Comparison of ENCODE assay signal across 1 cellular context in the genomic region with DNA sequence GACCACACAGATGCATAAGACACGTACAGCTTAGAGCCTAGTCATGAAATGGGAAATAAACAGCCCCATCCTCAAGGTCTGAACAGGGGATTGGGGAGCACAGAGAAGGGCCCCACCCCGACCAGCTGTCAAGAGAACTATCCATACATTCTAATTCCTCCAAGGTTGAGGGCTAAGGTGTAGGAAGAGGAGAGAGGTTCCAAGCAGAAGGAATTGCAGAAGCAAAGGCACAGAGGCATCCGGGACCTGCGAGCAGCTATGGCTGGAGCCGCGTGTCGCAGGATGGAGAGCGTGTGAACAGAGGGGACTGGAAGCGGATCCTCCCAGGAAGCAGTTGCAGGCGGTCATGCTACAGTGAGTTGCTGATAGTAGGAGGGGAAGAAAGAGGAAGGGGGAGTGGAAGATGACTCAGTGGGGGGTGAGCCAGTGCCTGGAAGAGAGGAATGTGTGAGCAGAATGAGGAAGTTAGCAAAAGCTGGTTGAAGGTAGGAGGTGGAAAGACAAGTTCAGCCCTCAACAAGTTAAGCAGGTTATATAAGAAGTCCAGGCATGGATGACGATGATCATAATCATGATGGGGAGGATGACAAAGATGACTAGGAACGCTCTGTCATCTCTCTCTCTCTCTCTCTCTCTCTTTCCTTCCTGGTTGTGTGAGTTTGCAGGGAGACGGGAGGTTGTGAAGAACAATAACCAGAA.
A peak's percentile ranks its signal among the peaks of the same experiment; 100 is the strongest.
TF ChIP-seq lines count a peak whose summit lies in the region.

No MANE protein-coding gene starts in this region.

TF ChIP-seq in K562, 482 proteins besides CTCF, POLR2A, EP300 and RAD21 (continued from another document and continues in another):
- TF ChIP-seq FOXK2 (conservative IDR thresholded peaks at IDR 0.05 in 1 of 2, IDR thresholded peaks at IDR 0.05 in 1 of 2; ENCODE audit: low read depth in 2 of 2) (peak in 1 of 2 experiments; percentile 68; a peak in 3 of 4 replicates), C11orf30 (IDR thresholded peaks at IDR 0.05; ENCODE audit: low read depth) (peak; percentile 65), E2F5 (CRISPR knock-in tag; IDR thresholded peaks at IDR 0.05) (peak; percentile 90), YBX1 (IDR thresholded peaks at IDR 0.05) (no peak), GATAD2B (IDR thresholded peaks at IDR 0.05; ENCODE audit: borderline replicate concordance) (0 out of 2 replicates have a peak, but pooled peaks have one; percentile 32), ETV5 (CRISPR knock-in tag; IDR thresholded peaks at IDR 0.05; ENCODE audit: low read depth) (peak; percentile 95; the same call in 1 of the 2 replicates), TARDBP (IDR thresholded peaks at IDR 0.05) (no peak), HMGN3 (IDR thresholded peaks at IDR 0.05; ENCODE audit: borderline replicate concordance, extremely low read depth, insufficient read length, low read depth, low read length) (no peak), ZFP30 (CRISPR knock-in tag; IDR thresholded peaks at IDR 0.05; ENCODE audit: borderline replicate concordance) (no peak), ARHGAP35 (IDR thresholded peaks at IDR 0.05; ENCODE audit: partially characterized antibody) (no peak), SMAD4 (CRISPR knock-in tag; conservative IDR thresholded peaks at IDR 0.05) (peak; percentile 75; the same call in 1 of the 2 replicates), NCOA1 (IDR thresholded peaks at IDR 0.05; ENCODE audit: low read depth) (peak; percentile 87), ADNP (tag; IDR thresholded peaks at IDR 0.05) (no peak), ZNF75A (CRISPR knock-in tag; IDR thresholded peaks at IDR 0.05) (no peak), ZNF384 (IDR thresholded peaks at IDR 0.05; ENCODE audit: low read depth, low read length) (no peak), ASH1L (IDR thresholded peaks at IDR 0.05; ENCODE audit: borderline replicate concordance, low read depth, partially characterized antibody) (no peak), IFI16 (CRISPR knock-in tag; IDR thresholded peaks at IDR 0.05) (no peak), ZNF146 (CRISPR knock-in tag; IDR thresholded peaks at IDR 0.05; ENCODE audit: unreplicated experiment) (no peak), EHMT2 (IDR thresholded peaks at IDR 0.05) (peak; percentile 92), NCOA2 (IDR thresholded peaks at IDR 0.05; ENCODE audit: partially characterized antibody in 2 of 2) (peak in 1 of 2 experiments; percentile 61), E2F3 (CRISPR knock-in tag; IDR thresholded peaks at IDR 0.05) (no peak; the same call in 1 of the 2 replicates), SP1 (CRISPR knock-in tag; IDR thresholded peaks at IDR 0.05) (peak; percentile 75), MYNN (IDR thresholded peaks at IDR 0.05) (0 out of 2 replicates have a peak, but pooled peaks have one; percentile 59), MYNN (CRISPR knock-in tag; IDR thresholded peaks at IDR 0.05) (no peak), ATF7 (IDR thresholded peaks at IDR 0.05) (peak; percentile 86), RUNX1 (IDR thresholded peaks at IDR 0.05; ENCODE audit: low read depth) (no peak), ATF6 (CRISPR knock-in tag; IDR thresholded peaks at IDR 0.05) (peak; percentile 78; the same call in 1 of the 2 replicates), ELF4 (CRISPR knock-in tag; IDR thresholded peaks at IDR 0.05) (peak; percentile 94), TAL1 (IDR thresholded peaks at IDR 0.05) (peak; percentile 66), ZNF311 (CRISPR knock-in tag; IDR thresholded peaks at IDR 0.05) (no peak), MTA3 (IDR thresholded peaks at IDR 0.05; ENCODE audit: borderline replicate concordance) (peak; percentile 77), SMARCA5 (IDR thresholded peaks at IDR 0.05) (no peak), MCM3 (IDR thresholded peaks at IDR 0.05) (no peak), U2AF1 (optimal IDR thresholded peaks at IDR 0.05; ENCODE audit: low read depth, low read length) (no peak), GTF3C2 (IDR thresholded peaks at IDR 0.05; ENCODE audit: borderline replicate concordance, extremely low read depth, insufficient read length) (no peak), EP400 (IDR thresholded peaks at IDR 0.05) (peak; percentile 95), POLR3A (IDR thresholded peaks at IDR 0.05; ENCODE audit: borderline replicate concordance, extremely low read depth, insufficient read depth, insufficient read length) (no peak), BRCA1 (IDR thresholded peaks at IDR 0.05) (no peak), BRCA1 (CRISPR knock-in tag; IDR thresholded peaks at IDR 0.05) (no peak), ZNF561 (CRISPR knock-in tag; conservative IDR thresholded peaks at IDR 0.05) (no peak), SMARCA4 (IDR thresholded peaks at IDR 0.05) (peak; percentile 98), TAF15 (IDR thresholded peaks at IDR 0.05; ENCODE audit: low read depth, low read length) (no peak)
- TF ChIP-seq, protein P1, sequence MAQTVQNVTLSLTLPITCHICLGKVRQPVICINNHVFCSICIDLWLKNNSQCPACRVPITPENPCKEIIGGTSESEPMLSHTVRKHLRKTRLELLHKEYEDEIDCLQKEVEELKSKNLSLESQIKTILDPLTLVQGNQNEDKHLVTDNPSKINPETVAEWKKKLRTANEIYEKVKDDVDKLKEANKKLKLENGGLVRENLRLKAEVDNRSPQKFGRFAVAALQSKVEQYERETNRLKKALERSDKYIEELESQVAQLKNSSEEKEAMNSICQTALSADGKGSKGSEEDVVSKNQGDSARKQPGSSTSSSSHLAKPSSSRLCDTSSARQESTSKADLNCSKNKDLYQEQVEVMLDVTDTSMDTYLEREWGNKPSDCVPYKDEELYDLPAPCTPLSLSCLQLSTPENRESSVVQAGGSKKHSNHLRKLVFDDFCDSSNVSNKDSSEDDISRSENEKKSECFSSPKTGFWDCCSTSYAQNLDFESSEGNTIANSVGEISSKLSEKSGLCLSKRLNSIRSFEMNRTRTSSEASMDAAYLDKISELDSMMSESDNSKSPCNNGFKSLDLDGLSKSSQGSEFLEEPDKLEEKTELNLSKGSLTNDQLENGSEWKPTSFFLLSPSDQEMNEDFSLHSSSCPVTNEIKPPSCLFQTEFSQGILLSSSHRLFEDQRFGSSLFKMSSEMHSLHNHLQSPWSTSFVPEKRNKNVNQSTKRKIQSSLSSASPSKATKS (CRISPR knock-in tag; IDR thresholded peaks at IDR 0.05): no peak
- TF ChIP-seq, protein P2, sequence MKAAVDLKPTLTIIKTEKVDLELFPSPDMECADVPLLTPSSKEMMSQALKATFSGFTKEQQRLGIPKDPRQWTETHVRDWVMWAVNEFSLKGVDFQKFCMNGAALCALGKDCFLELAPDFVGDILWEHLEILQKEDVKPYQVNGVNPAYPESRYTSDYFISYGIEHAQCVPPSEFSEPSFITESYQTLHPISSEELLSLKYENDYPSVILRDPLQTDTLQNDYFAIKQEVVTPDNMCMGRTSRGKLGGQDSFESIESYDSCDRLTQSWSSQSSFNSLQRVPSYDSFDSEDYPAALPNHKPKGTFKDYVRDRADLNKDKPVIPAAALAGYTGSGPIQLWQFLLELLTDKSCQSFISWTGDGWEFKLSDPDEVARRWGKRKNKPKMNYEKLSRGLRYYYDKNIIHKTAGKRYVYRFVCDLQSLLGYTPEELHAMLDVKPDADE (conservative IDR thresholded peaks at IDR 0.05; ENCODE audit: control insufficient read depth, low read depth, low read length): 0 out of 2 replicates have a peak, but pooled peaks have one; percentile 42
- TF ChIP-seq, protein P3, sequence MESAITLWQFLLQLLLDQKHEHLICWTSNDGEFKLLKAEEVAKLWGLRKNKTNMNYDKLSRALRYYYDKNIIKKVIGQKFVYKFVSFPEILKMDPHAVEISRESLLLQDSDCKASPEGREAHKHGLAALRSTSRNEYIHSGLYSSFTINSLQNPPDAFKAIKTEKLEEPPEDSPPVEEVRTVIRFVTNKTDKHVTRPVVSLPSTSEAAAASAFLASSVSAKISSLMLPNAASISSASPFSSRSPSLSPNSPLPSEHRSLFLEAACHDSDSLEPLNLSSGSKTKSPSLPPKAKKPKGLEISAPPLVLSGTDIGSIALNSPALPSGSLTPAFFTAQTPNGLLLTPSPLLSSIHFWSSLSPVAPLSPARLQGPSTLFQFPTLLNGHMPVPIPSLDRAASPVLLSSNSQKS (CRISPR knock-in tag; IDR thresholded peaks at IDR 0.05): no peak
- TF ChIP-seq, protein P4, sequence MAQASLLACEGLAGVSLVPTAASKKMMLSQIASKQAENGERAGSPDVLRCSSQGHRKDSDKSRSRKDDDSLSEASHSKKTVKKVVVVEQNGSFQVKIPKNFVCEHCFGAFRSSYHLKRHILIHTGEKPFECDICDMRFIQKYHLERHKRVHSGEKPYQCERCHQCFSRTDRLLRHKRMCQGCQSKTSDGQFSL (CRISPR knock-in tag; IDR thresholded peaks at IDR 0.05): peak; percentile 95
- TF ChIP-seq, protein P4 (tag; IDR thresholded peaks at IDR 0.05): peak in 1 of 2 experiments; percentile 71; a peak in 2 of 4 replicates
- TF ChIP-seq, protein P5, sequence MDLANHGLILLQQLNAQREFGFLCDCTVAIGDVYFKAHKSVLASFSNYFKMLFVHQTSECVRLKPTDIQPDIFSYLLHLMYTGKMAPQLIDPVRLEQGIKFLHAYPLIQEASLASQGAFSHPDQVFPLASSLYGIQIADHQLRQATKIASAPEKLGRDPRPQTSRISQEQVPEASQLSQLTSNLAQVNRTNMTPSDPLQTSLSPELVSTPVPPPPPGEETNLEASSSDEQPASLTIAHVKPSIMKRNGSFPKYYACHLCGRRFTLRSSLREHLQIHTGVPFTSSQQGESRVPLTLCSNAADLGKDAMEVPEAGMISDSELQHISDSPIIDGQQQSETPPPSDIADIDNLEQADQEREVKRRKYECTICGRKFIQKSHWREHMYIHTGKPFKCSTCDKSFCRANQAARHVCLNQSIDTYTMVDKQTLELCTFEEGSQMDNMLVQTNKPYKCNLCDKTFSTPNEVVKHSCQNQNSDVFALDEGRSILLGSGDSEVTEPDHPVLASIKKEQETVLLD (IDR thresholded peaks at IDR 0.05): peak; percentile 90; the same call in 1 of the 2 replicates
- TF ChIP-seq, protein P6, sequence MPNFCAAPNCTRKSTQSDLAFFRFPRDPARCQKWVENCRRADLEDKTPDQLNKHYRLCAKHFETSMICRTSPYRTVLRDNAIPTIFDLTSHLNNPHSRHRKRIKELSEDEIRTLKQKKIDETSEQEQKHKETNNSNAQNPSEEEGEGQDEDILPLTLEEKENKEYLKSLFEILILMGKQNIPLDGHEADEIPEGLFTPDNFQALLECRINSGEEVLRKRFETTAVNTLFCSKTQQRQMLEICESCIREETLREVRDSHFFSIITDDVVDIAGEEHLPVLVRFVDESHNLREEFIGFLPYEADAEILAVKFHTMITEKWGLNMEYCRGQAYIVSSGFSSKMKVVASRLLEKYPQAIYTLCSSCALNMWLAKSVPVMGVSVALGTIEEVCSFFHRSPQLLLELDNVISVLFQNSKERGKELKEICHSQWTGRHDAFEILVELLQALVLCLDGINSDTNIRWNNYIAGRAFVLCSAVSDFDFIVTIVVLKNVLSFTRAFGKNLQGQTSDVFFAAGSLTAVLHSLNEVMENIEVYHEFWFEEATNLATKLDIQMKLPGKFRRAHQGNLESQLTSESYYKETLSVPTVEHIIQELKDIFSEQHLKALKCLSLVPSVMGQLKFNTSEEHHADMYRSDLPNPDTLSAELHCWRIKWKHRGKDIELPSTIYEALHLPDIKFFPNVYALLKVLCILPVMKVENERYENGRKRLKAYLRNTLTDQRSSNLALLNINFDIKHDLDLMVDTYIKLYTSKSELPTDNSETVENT (CRISPR knock-in tag; IDR thresholded peaks at IDR 0.05): 0 out of 2 replicates have a peak, but pooled peaks have one; percentile 16
